In genomic region chr3:66756468-66757036, GRCh38 we compare ENCODE assay signal across 31 cellular contexts.
"Had no signal": no experiment of that assay in that cellular context is flagged by ENCODE, and none has a peak within 500 bp of the region (broad histone marks: within the 10 kb centered on the region; RNA-seq: fewer than 3 reads in every experiment).

No MANE protein-coding gene starts in this region.

- H3K27me3 ChIP-seq: heart right ventricle, left lung, ovary, sigmoid colon, vagina had no signal

- H3K4me3 Mint-ChIP-seq: activated CD4-positive, alpha-beta memory T cell treated with anti-CD3 and anti-CD28 coated beads for 36 hours; activated CD4-positive, alpha-beta T cell treated with anti-CD3 and anti-CD28 coated beads, Interleukin-2, amount 10 ng/mL, durations not matched to agents 24 days and 14 days; activated naive CD4-positive, alpha-beta T cell treated with anti-CD3 and anti-CD28 coated beads, Interleukin-2, amount 10 ng/mL, durations not matched to agents 7 days and 5 days; activated naive CD8-positive, alpha-beta T cell treated with anti-CD3 and anti-CD28 coated beads, Interleukin-2, amount 10 ng/mL, durations not matched to agents 7 days and 5 days; activated T-helper 1 cell treated with anti-CD3 and anti-CD28 coated beads, Interleukin-12 subunit alpha, Interleukin-12 subunit beta, Interleukin-2, Interleukin-4 antibody, amounts not matched to agents 30 ng/mL and 10 ng/mL and 1 ng/mL, durations not matched to agents 14 hours and 24 hours and 36 hours; dendritic cell treated with granulocyte-macrophage colony-stimulating factor and Interleukin-4, amounts not matched to agents 40 ng/mL and 50 ng/mL, for 4 days; nephron; stimulated activated effector memory CD8-positive, alpha-beta T cell treated with anti-CD3 and anti-CD28 coated beads, Interleukin-12 subunit alpha, Interleukin-12 subunit beta, amount 100 ng/mL, for 72 hours; stimulated activated naive CD8-positive, alpha-beta T cell treated with anti-CD3 and anti-CD28 coated beads, Interleukin-15, Interleukin-2, amounts not matched to agents 100 ng/mL and 50 ng/mL, for 24 hours; T-helper 1 cell treated with Interleukin-12 subunit alpha and Interleukin-12 subunit beta and Interleukin-4 antibody, amounts not matched to agents 30 μg/mL and 1 μg/mL, for 36 hours had no signal

- H3K36me3 Mint-ChIP-seq: activated CD4-positive, alpha-beta memory T cell treated with anti-CD3 and anti-CD28 coated beads for 36 hours; activated naive CD4-positive, alpha-beta T cell treated with anti-CD3 and anti-CD28 coated beads, Interleukin-2, amount 10 ng/mL, durations not matched to agents 7 days and 5 days; activated naive CD8-positive, alpha-beta T cell treated with anti-CD3 and anti-CD28 coated beads, Interleukin-2, amount 10 ng/mL, durations not matched to agents 7 days and 5 days; stimulated activated effector memory CD8-positive, alpha-beta T cell treated with anti-CD3 and anti-CD28 coated beads, Interleukin-12 subunit alpha, Interleukin-12 subunit beta, amount 100 ng/mL, for 72 hours had no signal

- ATAC-seq: heart right ventricle; left lung; lower lobe of right lung; mucosa of descending colon; stimulated activated effector memory CD8-positive, alpha-beta T cell treated with anti-CD3 and anti-CD28 coated beads, Interleukin-12 subunit alpha, Interleukin-12 subunit beta, amount 100 ng/mL, for 72 hours had no signal

- H3K9me3 Mint-ChIP-seq: activated CD4-positive, alpha-beta memory T cell treated with anti-CD3 and anti-CD28 coated beads for 36 hours; activated CD4-positive, alpha-beta T cell treated with anti-CD3 and anti-CD28 coated beads, Interleukin-2, amount 10 ng/mL, durations not matched to agents 24 days and 14 days; activated T-helper 1 cell treated with anti-CD3 and anti-CD28 coated beads, Interleukin-12 subunit alpha, Interleukin-12 subunit beta, Interleukin-2, Interleukin-4 antibody, amounts not matched to agents 30 ng/mL and 10 ng/mL and 1 ng/mL, durations not matched to agents 14 hours and 24 hours and 36 hours; dendritic cell treated with granulocyte-macrophage colony-stimulating factor and Interleukin-4, amounts not matched to agents 40 ng/mL and 50 ng/mL, for 4 days; nephron; stimulated activated effector memory CD8-positive, alpha-beta T cell treated with anti-CD3 and anti-CD28 coated beads, Interleukin-12 subunit alpha, Interleukin-12 subunit beta, amount 100 ng/mL, for 72 hours; stimulated activated naive CD8-positive, alpha-beta T cell treated with anti-CD3 and anti-CD28 coated beads, Interleukin-15, Interleukin-2, amounts not matched to agents 100 ng/mL and 50 ng/mL, for 24 hours; T-helper 1 cell treated with Interleukin-12 subunit alpha and Interleukin-12 subunit beta and Interleukin-4 antibody, amounts not matched to agents 30 μg/mL and 1 μg/mL, for 36 hours had no signal

- H3K4me1 Mint-ChIP-seq: activated CD4-positive, alpha-beta T cell treated with anti-CD3 and anti-CD28 coated beads, Interleukin-2, amount 10 ng/mL, durations not matched to agents 24 days and 14 days; activated naive CD4-positive, alpha-beta T cell treated with anti-CD3 and anti-CD28 coated beads, Interleukin-2, amount 10 ng/mL, durations not matched to agents 7 days and 5 days; activated naive CD8-positive, alpha-beta T cell treated with anti-CD3 and anti-CD28 coated beads, Interleukin-2, amount 10 ng/mL, durations not matched to agents 7 days and 5 days; nephron; stimulated activated effector memory CD8-positive, alpha-beta T cell treated with anti-CD3 and anti-CD28 coated beads, Interleukin-12 subunit alpha, Interleukin-12 subunit beta, amount 100 ng/mL, for 72 hours had no signal

- H3K27me3 Mint-ChIP-seq: activated CD4-positive, alpha-beta memory T cell treated with anti-CD3 and anti-CD28 coated beads for 36 hours; activated CD4-positive, alpha-beta T cell treated with anti-CD3 and anti-CD28 coated beads, Interleukin-2, amount 10 ng/mL, durations not matched to agents 24 days and 14 days; activated naive CD4-positive, alpha-beta T cell treated with anti-CD3 and anti-CD28 coated beads, Interleukin-2, amount 10 ng/mL, durations not matched to agents 7 days and 5 days; activated naive CD8-positive, alpha-beta T cell treated with anti-CD3 and anti-CD28 coated beads, Interleukin-2, amount 10 ng/mL, durations not matched to agents 7 days and 5 days; stimulated activated naive CD8-positive, alpha-beta T cell treated with anti-CD3 and anti-CD28 coated beads, Interleukin-15, Interleukin-2, amounts not matched to agents 100 ng/mL and 50 ng/mL, for 24 hours had no signal

- H3K4me3 ChIP-seq: heart right ventricle, left lung, lower lobe of right lung, mucosa of descending colon, ovary, prostate gland, sigmoid colon, thoracic aorta, vagina had no signal

- H3K9me3 ChIP-seq: heart right ventricle, left lung, lower lobe of right lung, mucosa of descending colon, ovary, prostate gland, sigmoid colon, thoracic aorta, vagina had no signal

- DNase-seq: activated CD4-positive, alpha-beta memory T cell treated with anti-CD3 and anti-CD28 coated beads for 36 hours; activated CD4-positive, alpha-beta T cell treated with anti-CD3 and anti-CD28 coated beads, Interleukin-2, amount 10 ng/mL, durations not matched to agents 24 days and 14 days; activated CD4-positive, CD25-positive, alpha-beta regulatory T cell treated with anti-CD3 and anti-CD28 coated beads, Interleukin-2, amount 50 U/mL, for 72 hours; activated CD8-positive, alpha-beta memory T cell treated with anti-CD3 and anti-CD28 coated beads, Interleukin-2, amount 50 U/mL, for 4 hours; activated effector memory CD4-positive, alpha-beta T cell treated with anti-CD3 and anti-CD28 coated beads, Interleukin-2, amount 50 U/mL, for 16 hours; activated naive CD4-positive, alpha-beta T cell treated with anti-CD3 and anti-CD28 coated beads, Interleukin-2, amount 10 ng/mL, durations not matched to agents 7 days and 5 days; activated naive CD8-positive, alpha-beta T cell treated with anti-CD3 and anti-CD28 coated beads, Interleukin-2, amount 10 ng/mL, durations not matched to agents 7 days and 5 days; activated T-cell treated with anti-CD3 and anti-CD28 coated beads, Interleukin-2, amount 50 U/mL, for 1 hour; amniotic stem cell; central memory CD4-positive, alpha-beta T cell; erythroblast; heart right ventricle; left lung; lower lobe of right lung; mesenchymal stem cell; mucosa of descending colon; ovary; sigmoid colon; small intestine; stimulated activated CD4-positive, alpha-beta T cell treated with anti-CD3 and anti-CD28 coated beads, Interleukin-4, amount 100 ng/mL, for 24 hours; SW 1271; T-helper 9 cell had no signal

- H3K4me1 ChIP-seq: left lung, lower lobe of right lung, prostate gland, vagina had no signal

- H3K27ac Mint-ChIP-seq: activated CD4-positive, alpha-beta memory T cell treated with anti-CD3 and anti-CD28 coated beads for 36 hours; activated CD4-positive, alpha-beta T cell treated with anti-CD3 and anti-CD28 coated beads, Interleukin-2, amount 10 ng/mL, durations not matched to agents 24 days and 14 days; activated naive CD4-positive, alpha-beta T cell treated with anti-CD3 and anti-CD28 coated beads, Interleukin-2, amount 10 ng/mL, durations not matched to agents 7 days and 5 days; activated naive CD8-positive, alpha-beta T cell treated with anti-CD3 and anti-CD28 coated beads, Interleukin-2, amount 10 ng/mL, durations not matched to agents 7 days and 5 days; activated T-helper 1 cell treated with anti-CD3 and anti-CD28 coated beads, Interleukin-12 subunit alpha, Interleukin-12 subunit beta, Interleukin-2, Interleukin-4 antibody, amounts not matched to agents 30 ng/mL and 10 ng/mL and 1 ng/mL, durations not matched to agents 14 hours and 24 hours and 36 hours; dendritic cell treated with granulocyte-macrophage colony-stimulating factor and Interleukin-4, amounts not matched to agents 40 ng/mL and 50 ng/mL, for 4 days; nephron; stimulated activated effector memory CD8-positive, alpha-beta T cell treated with anti-CD3 and anti-CD28 coated beads, Interleukin-12 subunit alpha, Interleukin-12 subunit beta, amount 100 ng/mL, for 72 hours; stimulated activated naive CD8-positive, alpha-beta T cell treated with anti-CD3 and anti-CD28 coated beads, Interleukin-15, Interleukin-2, amounts not matched to agents 100 ng/mL and 50 ng/mL, for 24 hours; T-helper 1 cell treated with Interleukin-12 subunit alpha and Interleukin-12 subunit beta and Interleukin-4 antibody, amounts not matched to agents 30 μg/mL and 1 μg/mL, for 36 hours had no signal

- H3K27ac ChIP-seq: heart right ventricle, left lung, lower lobe of right lung, ovary, prostate gland, sigmoid colon, thoracic aorta, vagina had no signal

- H3K36me3 ChIP-seq: heart right ventricle, left lung, lower lobe of right lung, ovary, prostate gland, sigmoid colon, thoracic aorta, vagina had no signal
